In the genomic region with DNA sequence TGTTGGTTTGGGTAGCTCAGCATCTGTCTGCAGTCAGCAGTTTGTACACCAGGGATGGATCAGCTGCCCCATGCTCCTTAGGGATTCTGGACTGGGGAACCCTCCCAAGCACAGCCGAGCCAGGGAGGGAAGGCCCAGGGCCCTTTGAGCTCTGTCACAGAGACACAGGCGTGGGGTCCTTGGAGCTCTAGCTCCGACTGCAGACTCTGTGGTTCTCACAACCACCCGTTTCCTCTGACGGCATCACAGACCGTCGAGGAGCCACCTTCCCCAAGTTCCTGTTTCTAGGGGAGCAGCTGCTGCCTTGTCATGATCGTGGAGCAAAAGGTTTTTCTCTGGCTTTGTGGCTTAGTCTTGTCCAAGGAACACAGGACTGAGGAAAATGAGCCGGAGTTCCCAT, we compare ENCODE assay signal across 8 cellular contexts. TPM values are rescaled to one million over a fixed set of nuclear protein-coding genes. Genes with fewer than 3 reads are reported as not detected.
A peak's percentile ranks its signal among the peaks of the same experiment; 100 is the strongest.
DNase-seq lines count a peak whose midpoint lies in the region; ATAC-seq and TF ChIP-seq lines count a peak whose summit lies in the region.

A gene with protein sequence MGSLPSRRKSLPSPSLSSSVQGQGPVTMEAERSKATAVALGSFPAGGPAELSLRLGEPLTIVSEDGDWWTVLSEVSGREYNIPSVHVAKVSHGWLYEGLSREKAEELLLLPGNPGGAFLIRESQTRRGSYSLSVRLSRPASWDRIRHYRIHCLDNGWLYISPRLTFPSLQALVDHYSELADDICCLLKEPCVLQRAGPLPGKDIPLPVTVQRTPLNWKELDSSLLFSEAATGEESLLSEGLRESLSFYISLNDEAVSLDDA (minus strand): TSS at position 199 of the 400 bp plus-strand sequence. CDS start 4,861 bp downstream, outside the sequence.

- H3K9me3 Mint-ChIP-seq in nephron progenitor cell (no peaks in the 10 kb centered on the region), type B pancreatic cell (no peaks in the 10 kb centered on the region)

- no peaks in the 10 kb centered on the region for H3K36me3 ChIP-seq in aorta (ENCODE audit: control insufficient read depth in 1 of 2, insufficient read depth in 2 of 2, low read length in 1 of 2)

- H3K27ac Mint-ChIP-seq in nephron progenitor cell = peak within 1 kb of the TSS; percentile 53
- H3K27ac Mint-ChIP-seq in type B pancreatic cell = no peak within 1 kb of the TSS

- no peaks in the 10 kb centered on the region for H3K36me3 Mint-ChIP-seq in nephron progenitor cell (ENCODE audit: low read depth)
- H3K36me3 Mint-ChIP-seq in type B pancreatic cell = no peaks in the 10 kb centered on the region

- ATAC-seq in Right ventricle myocardium superior (ENCODE audit: poor library complexity) (peak; percentile 31), left ventricle myocardium superior (no peak), aorta (ENCODE audit: low FRiP score) (no peak), HG03571 (IDR thresholded peaks at IDR 0.05; ENCODE audit: unreplicated experiment) (no peak)

- no peaks in the 10 kb centered on the region for H3K27me3 ChIP-seq in aorta (ENCODE audit: control insufficient read depth in 1 of 2, insufficient read depth in 2 of 2, low read length in 1 of 2)

- WGBS in aorta, 2 donors = 43 to 49% methylated on average over 9 of the region's 9 CpGs

- no peak within 1 kb of the TSS for H3K4me3 ChIP-seq in aorta (ENCODE audit: low read length in 2 of 2)

- no peak within 1 kb of the TSS for H3K27ac ChIP-seq in aorta (ENCODE audit: low read depth in 1 of 2, low read length in 2 of 2)

- no peaks in the 10 kb centered on the region for H3K4me1 ChIP-seq in aorta (ENCODE audit: control insufficient read depth in 1 of 2, insufficient read depth in 2 of 2, low read length in 2 of 2)

- H3K4me3 Mint-ChIP-seq in nephron progenitor cell (no peak within 1 kb of the TSS), type B pancreatic cell (no peak within 1 kb of the TSS)

- TF ChIP-seq CTCF in nephron progenitor cell (IDR thresholded peaks at IDR 0.05) (no peak), type B pancreatic cell (conservative IDR thresholded peaks at IDR 0.05) (no peak)

- DNase-seq in Right ventricle myocardium superior (no peak), left ventricle myocardium superior (no peak), nephron progenitor cell (no peak), aorta (peak; percentile 63 to 65), NCI-H2081 (lab: John Stamatoyannopoulos, UW) (no peak), type B pancreatic cell (ENCODE audit: extremely low spot score, unreplicated experiment) (no peak)
- peak; percentile 73 to 79 for DNase-seq in activated T-cell treated with anti-CD3 and anti-CD28 coated beads, Interleukin-2, amount 50 U/mL, for 48 hours

- H3K9me3 ChIP-seq in aorta (ENCODE audit: control insufficient read depth, low read length) = no peaks in the 10 kb centered on the region

- intact Hi-C loops in Right ventricle myocardium superior (cut with DNase I) = no loop called here
- intact Hi-C loops in left ventricle myocardium superior (cut with micrococcal nuclease) = no loop called here
- intact Hi-C loops in aorta (cut with DNase I) = no loop called here

- no peaks in the 10 kb centered on the region for H3K27me3 Mint-ChIP-seq in nephron progenitor cell (ENCODE audit: low read depth, poor library complexity)
- H3K27me3 Mint-ChIP-seq in type B pancreatic cell = no peaks in the 10 kb centered on the region

- H3K4me1 Mint-ChIP-seq in nephron progenitor cell (no peaks in the 10 kb centered on the region), type B pancreatic cell (ENCODE audit: unreplicated experiment) (no peaks in the 10 kb centered on the region)

RNA-seq across cellular contexts. Expression of the gene that starts here (rescaled TPM):
- total RNA-seq in Right ventricle myocardium superior (0.32 TPM), left ventricle myocardium superior (0.47 TPM), aorta (1 to 10 TPM in 1 of 2 donors, under 1 TPM in 1; 0.99 to 1.0 TPM), type B pancreatic cell (ENCODE audit: low replicate concordance) (not detected in 2 replicates)
- under 1 TPM in 1 of 2 donors, not detected in 1; 0.13 TPM for polyA plus RNA-seq in aorta

Comparison
In these comparisons a context has a peak if more than half of its experiments do, and no peak if none do; other contexts are left out.
1. Peak in ATAC-seq in Right ventricle myocardium superior; RNA of the gene not detected or under 1 TPM.
2. DNase-seq: peak in activated T-cell treated with anti-CD3 and anti-CD28 coated beads, Interleukin-2, amount 50 U/mL, for 48 hours (2 of 2) and aorta (2 of 2); none in Right ventricle myocardium superior (single experiment), left ventricle myocardium superior (single experiment), nephron progenitor cell (single experiment), NCI-H2081 (0 of 2) and type B pancreatic cell (single experiment).